Comparison of ENCODE assay signal across 9 cellular contexts in genomic region chr5:176901260-176902101, GRCh38. TPM values are rescaled to one million over a fixed set of nuclear protein-coding genes. Genes with fewer than 3 reads are reported as not detected.
DNase-seq lines count a peak whose midpoint lies in the region; ATAC-seq and TF ChIP-seq lines count a peak whose summit lies in the region.
"Had no signal": no experiment of that assay in that cellular context is flagged by ENCODE, and none has a peak within 500 bp of the region (broad histone marks: within the 10 kb centered on the region; RNA-seq: fewer than 3 reads in every experiment).

No MANE protein-coding gene starts in this region.

- peaks cover 35% of the 10 kb centered on the region for H3K36me3 ChIP-seq in A673 (ENCODE audit: insufficient read depth, low read length, poor library complexity, severe bottlenecking)

- peak overlapping the region; percentile 81 for H3K27ac Mint-ChIP-seq in activated T-helper 2 cell treated with anti-CD3 and anti-CD28 coated beads, Interferon-gamma antibody, Interleukin-2, Interleukin-4, amounts not matched to agents 10 μg/mL and 5 μg/mL and 100 μg/mL, durations not matched to agents 14 hours and 24 hours and 36 hours
- peak overlapping the region; percentile 85 for H3K27ac Mint-ChIP-seq in stimulated activated naive B cell treated with anti-CD40 and anti-IgM and Interleukin-4, amounts not matched to agents 10 μg/mL and 1 μg/mL and 100 μg/mL, for 72 hours

- ATAC-seq in HG03135 (IDR thresholded peaks at IDR 0.05; ENCODE audit: unreplicated experiment) = peak; percentile 52
- peak; percentile 91 to 95 for ATAC-seq in stimulated activated naive B cell treated with anti-CD40 and anti-IgM and Interleukin-4, amounts not matched to agents 10 μg/mL and 1 μg/mL and 100 μg/mL, for 72 hours (replicated peaks)

- no peaks in the 10 kb centered on the region for H3K9me3 Mint-ChIP-seq in activated T-helper 2 cell treated with anti-CD3 and anti-CD28 coated beads, Interferon-gamma antibody, Interleukin-2, Interleukin-4, amounts not matched to agents 10 μg/mL and 5 μg/mL and 100 μg/mL, durations not matched to agents 14 hours and 24 hours and 36 hours
- H3K9me3 Mint-ChIP-seq in stimulated activated naive B cell treated with anti-CD40 and anti-IgM and Interleukin-4, amounts not matched to agents 10 μg/mL and 1 μg/mL and 100 μg/mL, for 72 hours = peaks cover 0 to 2% of the 10 kb centered on the region in 2 donors

- no peak for TF ChIP-seq CTCF in A673 (conservative IDR thresholded peaks at IDR 0.05; ENCODE audit: low read depth, low read length)

- CTCF ChIA-PET in A673 (lab: Charles Lee) = no interaction called here

- H3K36me3 Mint-ChIP-seq in activated T-helper 2 cell treated with anti-CD3 and anti-CD28 coated beads, Interferon-gamma antibody, Interleukin-2, Interleukin-4, amounts not matched to agents 10 μg/mL and 5 μg/mL and 100 μg/mL, durations not matched to agents 14 hours and 24 hours and 36 hours (ENCODE audit: low read depth) = peaks cover 45% of the 10 kb centered on the region
- peaks cover 41 to 42% of the 10 kb centered on the region in 2 donors for H3K36me3 Mint-ChIP-seq in stimulated activated naive B cell treated with anti-CD40 and anti-IgM and Interleukin-4, amounts not matched to agents 10 μg/mL and 1 μg/mL and 100 μg/mL, for 72 hours

- no peak overlapping the region for H3K27ac ChIP-seq in A673 (ENCODE audit: low read depth, low read length, poor library complexity, severe bottlenecking)

- H3K4me3 ChIP-seq in A673 (ENCODE audit: low read depth, low read length, poor library complexity, severe bottlenecking) = no peak overlapping the region
- H3K4me3 ChIP-seq: esophagus squamous epithelium had no signal

- peaks cover 17% of the 10 kb centered on the region for H3K4me1 Mint-ChIP-seq in activated T-helper 2 cell treated with anti-CD3 and anti-CD28 coated beads, Interferon-gamma antibody, Interleukin-2, Interleukin-4, amounts not matched to agents 10 μg/mL and 5 μg/mL and 100 μg/mL, durations not matched to agents 14 hours and 24 hours and 36 hours (ENCODE audit: low read depth)
- peaks cover 21 to 40% of the 10 kb centered on the region in 2 donors for H3K4me1 Mint-ChIP-seq in stimulated activated naive B cell treated with anti-CD40 and anti-IgM and Interleukin-4, amounts not matched to agents 10 μg/mL and 1 μg/mL and 100 μg/mL, for 72 hours

- POLR2A ChIA-PET in A673 (lab: Charles Lee; ENCODE audit: low non-redundant PET) = no interaction called here

- H3K4me1 ChIP-seq in A673 (ENCODE audit: insufficient read depth, low read length, poor library complexity, severe bottlenecking) = no peaks in the 10 kb centered on the region
- H3K4me1 ChIP-seq: esophagus squamous epithelium had no signal

- H3K9me3 ChIP-seq in A673 (ENCODE audit: low read depth, low read length, poor library complexity, severe bottlenecking) = no peaks in the 10 kb centered on the region
- H3K9me3 ChIP-seq: esophagus squamous epithelium had no signal

- H3K27me3 Mint-ChIP-seq in activated T-helper 2 cell treated with anti-CD3 and anti-CD28 coated beads, Interferon-gamma antibody, Interleukin-2, Interleukin-4, amounts not matched to agents 10 μg/mL and 5 μg/mL and 100 μg/mL, durations not matched to agents 14 hours and 24 hours and 36 hours (ENCODE audit: low read depth) = no peaks in the 10 kb centered on the region
- H3K27me3 Mint-ChIP-seq in stimulated activated naive B cell treated with anti-CD40 and anti-IgM and Interleukin-4, amounts not matched to agents 10 μg/mL and 1 μg/mL and 100 μg/mL, for 72 hours = peaks cover 0 to 8% of the 10 kb centered on the region in 2 donors

- intact Hi-C loops in activated T-helper 2 cell treated with anti-CD3 and anti-CD28 coated beads, Interferon-gamma antibody, Interleukin-2, Interleukin-4, amounts not matched to agents 10 μg/mL and 5 μg/mL and 100 μg/mL, durations not matched to agents 14 hours and 24 hours and 36 hours (cut with micrococcal nuclease) = loop anchor here (5.0 kb wide), 1 partner anchor 56 kb away; no protein-coding TSS in a partner anchor
- intact Hi-C loops in A673 (cut with micrococcal nuclease; ENCODE audit: unreplicated experiment) = no loop called here

- peak; percentile 27 for DNase-seq in activated T-cell treated with anti-CD3 and anti-CD28 coated beads for 24 hours (ENCODE audit: low read depth)
- no peak for DNase-seq in activated T-cell treated with anti-CD3 and anti-CD28 coated beads for 4 hours
- no peak for DNase-seq in activated T-helper 2 cell treated with anti-CD3 and anti-CD28 coated beads, Interferon-gamma antibody, Interleukin-2, Interleukin-4, amounts not matched to agents 10 μg/mL and 5 μg/mL and 100 μg/mL, durations not matched to agents 14 hours and 24 hours and 36 hours (ENCODE audit: low spot score)
- DNase-seq in stimulated activated naive B cell treated with anti-CD40 and anti-IgM and Interleukin-4, amounts not matched to agents 10 μg/mL and 1 μg/mL and 100 μg/mL, for 72 hours = peak; percentile 17
- DNase-seq in amniotic stem cell (lab: John Stamatoyannopoulos, UW) = no peak
- no peak for DNase-seq in A673 (ENCODE audit: low spot score)
- no peak for DNase-seq in DMS53 (lab: John Stamatoyannopoulos, UW)
- DNase-seq: esophagus squamous epithelium had no signal

- no TSS peak for BruUV-seq in A673 (replicated peaks; lab: Mats Ljungman, UMichigan)

- H3K27me3 ChIP-seq in A673 (replicated peaks; ENCODE audit: insufficient read depth, low read depth, low read length, poor library complexity) = no peaks in the 10 kb centered on the region
- H3K27me3 ChIP-seq: esophagus squamous epithelium had no signal

- H3K4me3 Mint-ChIP-seq in activated T-helper 2 cell treated with anti-CD3 and anti-CD28 coated beads, Interferon-gamma antibody, Interleukin-2, Interleukin-4, amounts not matched to agents 10 μg/mL and 5 μg/mL and 100 μg/mL, durations not matched to agents 14 hours and 24 hours and 36 hours (ENCODE audit: low read depth) = no peak overlapping the region
- H3K4me3 Mint-ChIP-seq in stimulated activated naive B cell treated with anti-CD40 and anti-IgM and Interleukin-4, amounts not matched to agents 10 μg/mL and 1 μg/mL and 100 μg/mL, for 72 hours = peak overlapping the region; percentile 23 to 26

RNA-seq across cellular contexts. Expression of gene HK3, which starts 2.3 kb away (rescaled TPM):
- 0.25 and 0.52 TPM in 2 replicates for total RNA-seq in activated T-helper 2 cell treated with anti-CD3 and anti-CD28 coated beads, Interferon-gamma antibody, Interleukin-2, Interleukin-4, amounts not matched to agents 10 μg/mL and 5 μg/mL and 100 μg/mL, durations not matched to agents 14 hours and 24 hours and 36 hours
- 0.15 and 0.84 TPM in 2 replicates for total RNA-seq in A673 (2021)

Comparison
In these comparisons a context has a peak if more than half of its experiments do, and no peak if none do; other contexts are left out.
1. DNase-seq: peak in activated T-cell treated with anti-CD3 and anti-CD28 coated beads for 24 hours (single experiment) and stimulated activated naive B cell treated with anti-CD40 and anti-IgM and Interleukin-4, amounts not matched to agents 10 μg/mL and 1 μg/mL and 100 μg/mL, for 72 hours (single experiment); none in activated T-cell treated with anti-CD3 and anti-CD28 coated beads for 4 hours (single experiment), activated T-helper 2 cell treated with anti-CD3 and anti-CD28 coated beads, Interferon-gamma antibody, Interleukin-2, Interleukin-4, amounts not matched to agents 10 μg/mL and 5 μg/mL and 100 μg/mL, durations not matched to agents 14 hours and 24 hours and 36 hours (single experiment), amniotic stem cell (single experiment), A673 (single experiment) and DMS53 (single experiment).